17 cellular contexts compared by ENCODE assay signal in the genomic region with DNA sequence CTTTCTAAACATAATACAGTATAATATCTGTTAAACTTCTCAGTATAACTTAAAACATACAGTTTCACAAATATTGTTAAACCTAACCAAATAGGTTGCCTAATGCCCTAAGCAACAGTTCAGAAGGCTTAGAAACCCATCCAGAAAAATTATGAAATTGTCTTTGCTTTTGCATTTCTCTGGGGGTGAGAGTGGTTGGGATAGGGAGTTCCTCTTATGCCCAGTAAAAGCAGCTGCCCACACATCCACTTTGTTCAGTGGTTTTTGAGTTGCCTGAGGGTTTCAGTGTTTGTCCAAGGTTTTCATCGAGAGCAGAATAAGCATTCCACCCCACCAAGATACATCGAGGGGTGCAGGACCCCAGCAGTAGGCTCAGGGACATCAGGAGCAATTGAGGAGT.
"Had no signal": no experiment of that assay in that cellular context is flagged by ENCODE, and none has a peak within 500 bp of the region (broad histone marks: within the 10 kb centered on the region; RNA-seq: fewer than 3 reads in every experiment).

No MANE protein-coding gene starts in this region.

- H3K36me3 Mint-ChIP-seq: stimulated activated effector memory CD8-positive, alpha-beta T cell treated with anti-CD3 and anti-CD28 coated beads, Interleukin-12 subunit alpha, Interleukin-12 subunit beta, amount 100 ng/mL, for 72 hours had no signal

- DNase-seq: effector memory CD8-positive, alpha-beta T cell; gastrocnemius medialis; glutamatergic neuron; islet precursor cell; mammary epithelial cell; mucosa of descending colon; naive thymus-derived CD8-positive, alpha-beta T cell; psoas muscle; retina; right lobe of liver; stimulated activated CD4-positive, alpha-beta T cell treated with anti-CD3 and anti-CD28 coated beads, Interleukin-4, amount 100 ng/mL, for 1 hour; stimulated activated CD8-positive, alpha-beta memory T cell treated with anti-CD3 and anti-CD28 coated beads, Interleukin-4, amount 100 ng/mL, for 48 hours; stimulated activated naive CD8-positive, alpha-beta T cell treated with anti-CD3 and anti-CD28 coated beads, Interleukin-15, Interleukin-2, amounts not matched to agents 100 U/mL and 50 U/mL, for 24 hours; thyroid gland; uterus had no signal

- H3K9me3 Mint-ChIP-seq: type B pancreatic cell had no signal

- H3K4me1 Mint-ChIP-seq: naive thymus-derived CD8-positive, alpha-beta T cell; stimulated activated effector memory CD8-positive, alpha-beta T cell treated with anti-CD3 and anti-CD28 coated beads, Interleukin-12 subunit alpha, Interleukin-12 subunit beta, amount 100 ng/mL, for 72 hours had no signal

- H3K27me3 Mint-ChIP-seq: effector memory CD8-positive, alpha-beta T cell; naive thymus-derived CD8-positive, alpha-beta T cell; type B pancreatic cell had no signal

- H3K27ac Mint-ChIP-seq: effector memory CD8-positive, alpha-beta T cell; naive thymus-derived CD8-positive, alpha-beta T cell; stimulated activated effector memory CD8-positive, alpha-beta T cell treated with anti-CD3 and anti-CD28 coated beads, Interleukin-12 subunit alpha, Interleukin-12 subunit beta, amount 100 ng/mL, for 72 hours; type B pancreatic cell had no signal

- H3K4me3 Mint-ChIP-seq: effector memory CD8-positive, alpha-beta T cell; naive thymus-derived CD8-positive, alpha-beta T cell; stimulated activated effector memory CD8-positive, alpha-beta T cell treated with anti-CD3 and anti-CD28 coated beads, Interleukin-12 subunit alpha, Interleukin-12 subunit beta, amount 100 ng/mL, for 72 hours; type B pancreatic cell had no signal
